Comparison of ENCODE assay signal across 8 cellular contexts in the genomic region with DNA sequence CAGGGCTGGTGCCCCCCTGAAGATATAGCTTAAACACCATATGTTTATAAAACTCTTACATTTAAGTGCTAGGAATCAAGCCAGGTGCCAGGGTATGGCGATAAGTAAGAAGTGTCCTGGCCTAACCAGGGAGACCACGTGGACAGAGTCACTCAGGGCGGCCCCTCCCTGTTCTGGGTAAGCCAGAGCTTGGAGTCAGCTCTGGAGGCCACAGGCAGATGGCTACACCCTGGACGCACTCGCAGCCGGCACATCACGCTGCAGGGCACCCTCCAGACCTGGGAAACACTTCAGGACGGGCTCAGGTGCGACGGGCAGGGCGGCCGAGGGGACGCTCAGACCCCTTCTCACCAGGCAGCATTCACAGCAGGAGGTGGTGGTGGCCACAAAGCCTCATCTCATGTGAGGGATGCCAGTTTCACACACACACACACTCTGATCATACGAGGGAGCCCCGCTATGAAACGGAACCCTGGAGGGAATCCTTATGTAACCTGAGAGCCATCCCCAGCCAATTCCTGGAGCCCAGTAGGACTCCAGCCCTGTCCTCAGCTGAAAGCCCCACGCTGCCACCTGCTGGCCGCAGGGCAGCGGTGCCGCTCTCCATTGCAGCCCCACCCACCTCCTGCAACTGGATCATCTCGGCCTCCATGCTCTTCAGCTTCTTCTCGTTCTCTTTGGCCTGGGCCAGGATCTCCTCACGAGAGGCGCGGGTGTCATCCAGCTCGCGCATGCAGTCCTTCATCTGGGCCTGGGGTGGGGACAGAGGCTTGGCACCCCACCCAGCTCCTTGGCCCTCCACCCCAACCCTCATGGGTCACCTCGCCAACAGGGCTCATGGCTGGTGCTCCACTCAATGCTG. TPM values are rescaled to one million over a fixed set of nuclear protein-coding genes. Genes with fewer than 3 reads are reported as not detected.
DNase-seq lines count a peak whose midpoint lies in the region; ATAC-seq lines count a peak whose summit lies in the region.

No MANE protein-coding gene starts in this region.

- H3K27me3 Mint-ChIP-seq in central memory CD8-positive, alpha-beta T cell, result no peaks in the 10 kb centered on the region

- peaks cover 83% of the 10 kb centered on the region for H3K36me3 Mint-ChIP-seq in central memory CD8-positive, alpha-beta T cell (ENCODE audit: insufficient read depth)

- peaks cover 33% of the 10 kb centered on the region for H3K4me1 Mint-ChIP-seq in central memory CD8-positive, alpha-beta T cell

- intact Hi-C loops in left colon (cut with DNase I, micrococcal nuclease), result no loop called here

- no peaks in the 10 kb centered on the region for H3K9me3 Mint-ChIP-seq in central memory CD8-positive, alpha-beta T cell

- ATAC-seq in central memory CD8-positive, alpha-beta T cell (replicated peaks; ENCODE audit: extremely low read depth, poor library complexity, severe bottlenecking), result peak; percentile 37
- ATAC-seq in left colon (peak; percentile 74), GM21390 (IDR thresholded peaks at IDR 0.05; ENCODE audit: unreplicated experiment) (no peak)

- H3K4me3 Mint-ChIP-seq in central memory CD8-positive, alpha-beta T cell, result peak overlapping the region; percentile 32

- DNase-seq in NCI-H2029 (lab: John Stamatoyannopoulos, UW), result peak; percentile 39
- no peak for DNase-seq in NCI-H2029 treated with DMSO at 0.1 percent for 48 hours (lab: John Stamatoyannopoulos, UW)
- peak; percentile 69 for DNase-seq in NCI-H2171 treated with DMSO at 0.1 percent for 48 hours (lab: John Stamatoyannopoulos, UW)
- peak; percentile 40 for DNase-seq in activated CD4-positive, CD25-positive, alpha-beta regulatory T cell treated with anti-CD3 and anti-CD28 coated beads, Interleukin-2, amount 50 U/mL, for 16 hours (ENCODE audit: low read depth, low spot score)
- DNase-seq in central memory CD8-positive, alpha-beta T cell (ENCODE audit: low spot score in 2 of 2), result peak; percentile 53 to 55
- DNase-seq in left colon, result peak; percentile 68 to 73
- peak; percentile 50 to 68 for DNase-seq in stimulated activated CD4-positive, alpha-beta T cell treated with anti-CD3 and anti-CD28 coated beads, Interleukin-1b, Interleukin-23, amount 100 ng/mL, for 4 hours (ENCODE audit: low read depth in 2 of 2)

- H3K27ac Mint-ChIP-seq in central memory CD8-positive, alpha-beta T cell (ENCODE audit: low read depth), result peak overlapping the region; percentile 90

RNA-seq across cellular contexts. Expression of a gene that starts 33.4 kb away (rescaled TPM):
- total RNA-seq in left colon, result 10 to 100 TPM; 23.3 to 38.2 TPM

RNA-seq across cellular contexts. Expression of a gene that starts 47.0 kb away (rescaled TPM):
- total RNA-seq in left colon, result 10 to 100 TPM; 29.8 to 49.0 TPM
